18 cellular contexts compared by ENCODE assay signal in genomic region chr12:16324772-16325171, GRCh38. TPM values are rescaled to one million over a fixed set of nuclear protein-coding genes. Genes with fewer than 3 reads are reported as not detected.
DNase-seq lines count a peak whose midpoint lies in the region; ATAC-seq lines count a peak whose summit lies in the region.
"Had no signal": no experiment of that assay in that cellular context is flagged by ENCODE, and none has a peak within 500 bp of the region (broad histone marks: within the 10 kb centered on the region; RNA-seq: fewer than 3 reads in every experiment).

No MANE protein-coding gene starts in this region.

- intact Hi-C loops in left colon (cut with DNase I, micrococcal nuclease) = no loop called here

- DNase-seq in NCI-H1417 (lab: John Stamatoyannopoulos, UW) = peak in 2 of 3 experiments; percentile 21 to 60
- DNase-seq in NCI-H1417 treated with DMSO at 0.1 percent for 48 hours (lab: John Stamatoyannopoulos, UW) = no peak
- peak; percentile 98 for DNase-seq in NCI-H146 (lab: John Stamatoyannopoulos, UW)
- peak; percentile 95 for DNase-seq in NCI-H69 (lab: John Stamatoyannopoulos, UW)
- DNase-seq in left colon = peak in 1 of 2 donors; percentile 19
- no peak for DNase-seq in mesenteric fat pad (ENCODE audit: low spot score)
- DNase-seq in cerebellar cortex (ENCODE audit: low spot score) = no peak
- DNase-seq: 8988T; BE2C; CD4-positive, alpha-beta T cell; HCEC 1CT; NCI-H187 treated with DMSO at 0.1 percent for 48 hours; NCI-H446; NCI-H82 had no signal

- ATAC-seq in left colon (peak; percentile 56), HG03521 (IDR thresholded peaks at IDR 0.05; ENCODE audit: unreplicated experiment) (no peak)
- ATAC-seq: K562, Panc1 had no signal

RNA-seq across cellular contexts. Expression of gene MGST1, which starts 22.7 kb away (rescaled TPM):
- total RNA-seq in left colon = 100 to 1,000 TPM; 333 to 354 TPM
- total RNA-seq in mesenteric fat pad = 1,962 TPM
- total RNA-seq: G401 had no signal

RNA-seq across cellular contexts. Expression of gene SLC15A5, which starts 47.3 kb away (rescaled TPM):
- not detected for total RNA-seq in left colon
- total RNA-seq in mesenteric fat pad = 0.10 TPM
- total RNA-seq: CD4-positive, alpha-beta T cell; G401; K562 had no signal

Comparison
In these comparisons a context has a peak if more than half of its experiments do, and no peak if none do; other contexts are left out.
1. DNase-seq: peak in NCI-H1417 (2 of 3), NCI-H146 (single experiment) and NCI-H69 (single experiment); none in NCI-H1417 treated with DMSO at 0.1 percent for 48 hours (single experiment), mesenteric fat pad (single experiment) and cerebellar cortex (single experiment).